ENCODE assay signal across 1 cellular context in the genomic region with DNA sequence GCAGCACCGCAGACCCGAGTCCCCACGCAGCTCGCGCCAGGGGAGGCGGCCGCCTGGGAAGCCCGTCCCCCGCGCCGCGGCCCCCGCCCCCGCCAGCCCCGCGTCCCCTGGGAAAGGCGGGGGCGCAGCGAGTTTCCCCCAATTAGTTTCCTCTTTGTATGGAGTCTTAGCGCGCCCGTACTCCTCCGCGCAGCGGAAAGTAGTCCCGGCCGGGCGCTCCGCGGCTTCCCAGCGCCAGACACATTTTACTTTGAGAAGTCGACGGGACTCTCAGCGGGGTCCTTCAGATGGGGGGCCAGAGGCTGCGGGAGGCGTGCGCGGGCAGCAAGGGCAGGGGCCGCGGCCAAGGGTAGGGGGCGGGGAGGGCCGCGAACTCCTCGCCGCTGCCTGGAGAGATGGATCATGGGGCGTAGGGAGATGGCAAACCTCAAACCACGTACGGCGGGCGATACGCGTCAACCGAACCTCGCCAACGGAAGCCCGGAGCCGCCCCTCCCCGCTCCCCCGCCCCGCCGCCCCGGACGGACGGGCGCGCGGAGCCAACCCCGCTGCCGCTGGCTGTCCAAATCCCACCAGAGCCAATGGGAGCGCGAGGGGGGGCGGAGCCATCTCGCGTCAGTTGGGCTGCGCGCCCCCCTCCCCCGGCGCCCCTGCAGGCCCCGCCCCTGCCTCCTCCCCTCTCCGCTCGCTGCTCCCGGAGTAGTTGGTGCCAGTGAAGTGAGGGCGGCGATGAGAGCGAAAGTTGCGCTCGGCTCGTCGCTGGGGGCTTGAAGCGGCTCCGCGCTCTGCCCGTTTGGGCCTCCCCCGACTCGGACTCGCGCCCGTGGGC.
A peak's percentile ranks its signal among the peaks of the same experiment; 100 is the strongest.
TF ChIP-seq lines count a peak whose summit lies in the region.

RCOR1 (plus strand) TSS at position 706 of the 829 bp plus-strand sequence. CDS start 238 bp downstream, outside the sequence.

TF ChIP-seq in HepG2, 621 proteins besides CTCF, POLR2A, EP300 and RAD21 (continued from another document and continues in another):
- TF ChIP-seq GMEB2 (CRISPR knock-in tag; IDR thresholded peaks at IDR 0.05; ENCODE audit: low read depth), result 0 out of 2 replicates have a peak, but pooled peaks have one; percentile 29
- TF ChIP-seq ATF1 (CRISPR knock-in tag; IDR thresholded peaks at IDR 0.05), result peak; percentile 32; the same call in 1 of the 2 replicates
- TF ChIP-seq GATAD1 (CRISPR knock-in tag; IDR thresholded peaks at IDR 0.05), result peak; percentile 43; the same call in 1 of the 2 replicates
- TF ChIP-seq ZEB1 (IDR thresholded peaks at IDR 0.05; ENCODE audit: insufficient replicate concordance, low read depth), result peak; percentile 49
- TF ChIP-seq RFXAP (CRISPR knock-in tag; IDR thresholded peaks at IDR 0.05; ENCODE audit: borderline replicate concordance), result peak; percentile 70; the same call in 1 of the 2 replicates
- no peak for TF ChIP-seq FOXK2 (IDR thresholded peaks at IDR 0.05)
- no peak for TF ChIP-seq ZNF562 (CRISPR knock-in tag; IDR thresholded peaks at IDR 0.05; ENCODE audit: borderline replicate concordance)
- TF ChIP-seq YEATS2 (CRISPR knock-in tag; IDR thresholded peaks at IDR 0.05; ENCODE audit: borderline replicate concordance), result no peak; the same call in 1 of the 2 replicates
- peak; percentile 73; the same call in 1 of the 2 replicates for TF ChIP-seq ZNF501 (CRISPR knock-in tag; IDR thresholded peaks at IDR 0.05)
- TF ChIP-seq ISL2 (CRISPR knock-in tag; IDR thresholded peaks at IDR 0.05), result no peak
- no peak; the same call in 1 of the 2 replicates for TF ChIP-seq CHD4 (IDR thresholded peaks at IDR 0.05; ENCODE audit: borderline replicate concordance, low read length)
- TF ChIP-seq TAF15 (IDR thresholded peaks at IDR 0.05; ENCODE audit: low read depth, low read length, poor library complexity, severe bottlenecking), result no peak
- TF ChIP-seq ZNF407 (CRISPR knock-in tag; IDR thresholded peaks at IDR 0.05; ENCODE audit: not compliant biosample characterization), result peak; percentile 46
- TF ChIP-seq, protein P1, sequence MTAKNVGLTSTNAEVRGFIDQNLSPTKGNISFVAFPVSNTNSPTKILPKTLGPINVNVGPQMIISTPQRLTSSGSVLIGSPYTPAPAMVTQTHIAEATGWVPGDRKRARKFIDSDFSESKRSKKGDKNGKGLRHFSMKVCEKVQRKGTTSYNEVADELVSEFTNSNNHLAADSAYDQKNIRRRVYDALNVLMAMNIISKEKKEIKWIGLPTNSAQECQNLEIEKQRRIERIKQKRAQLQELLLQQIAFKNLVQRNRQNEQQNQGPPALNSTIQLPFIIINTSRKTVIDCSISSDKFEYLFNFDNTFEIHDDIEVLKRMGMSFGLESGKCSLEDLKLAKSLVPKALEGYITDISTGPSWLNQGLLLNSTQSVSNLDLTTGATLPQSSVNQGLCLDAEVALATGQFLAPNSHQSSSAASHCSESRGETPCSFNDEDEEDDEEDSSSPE (CRISPR knock-in tag; IDR thresholded peaks at IDR 0.05), result peak; percentile 54
- TF ChIP-seq NR0B2 (CRISPR knock-in tag; IDR thresholded peaks at IDR 0.05), result no peak
- 0 out of 2 replicates have a peak, but pooled peaks have one; percentile 32 for TF ChIP-seq ZFP90 (CRISPR knock-in tag; IDR thresholded peaks at IDR 0.05; ENCODE audit: borderline replicate concordance)
- TF ChIP-seq, protein P2, sequence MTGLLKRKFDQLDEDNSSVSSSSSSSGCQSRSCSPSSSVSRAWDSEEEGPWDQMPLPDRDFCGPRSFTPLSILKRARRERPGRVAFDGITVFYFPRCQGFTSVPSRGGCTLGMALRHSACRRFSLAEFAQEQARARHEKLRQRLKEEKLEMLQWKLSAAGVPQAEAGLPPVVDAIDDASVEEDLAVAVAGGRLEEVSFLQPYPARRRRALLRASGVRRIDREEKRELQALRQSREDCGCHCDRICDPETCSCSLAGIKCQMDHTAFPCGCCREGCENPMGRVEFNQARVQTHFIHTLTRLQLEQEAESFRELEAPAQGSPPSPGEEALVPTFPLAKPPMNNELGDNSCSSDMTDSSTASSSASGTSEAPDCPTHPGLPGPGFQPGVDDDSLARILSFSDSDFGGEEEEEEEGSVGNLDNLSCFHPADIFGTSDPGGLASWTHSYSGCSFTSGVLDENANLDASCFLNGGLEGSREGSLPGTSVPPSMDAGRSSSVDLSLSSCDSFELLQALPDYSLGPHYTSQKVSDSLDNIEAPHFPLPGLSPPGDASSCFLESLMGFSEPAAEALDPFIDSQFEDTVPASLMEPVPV (CRISPR knock-in tag; IDR thresholded peaks at IDR 0.05), result peak; percentile 62; the same call in 1 of the 2 replicates
- TF ChIP-seq ZNF614 (CRISPR knock-in tag; IDR thresholded peaks at IDR 0.05; ENCODE audit: borderline replicate concordance), result no peak
- TF ChIP-seq NFKBIZ (CRISPR knock-in tag; IDR thresholded peaks at IDR 0.05), result 0 out of 2 replicates have a peak, but pooled peaks have one; percentile 15
- TF ChIP-seq, protein P3, sequence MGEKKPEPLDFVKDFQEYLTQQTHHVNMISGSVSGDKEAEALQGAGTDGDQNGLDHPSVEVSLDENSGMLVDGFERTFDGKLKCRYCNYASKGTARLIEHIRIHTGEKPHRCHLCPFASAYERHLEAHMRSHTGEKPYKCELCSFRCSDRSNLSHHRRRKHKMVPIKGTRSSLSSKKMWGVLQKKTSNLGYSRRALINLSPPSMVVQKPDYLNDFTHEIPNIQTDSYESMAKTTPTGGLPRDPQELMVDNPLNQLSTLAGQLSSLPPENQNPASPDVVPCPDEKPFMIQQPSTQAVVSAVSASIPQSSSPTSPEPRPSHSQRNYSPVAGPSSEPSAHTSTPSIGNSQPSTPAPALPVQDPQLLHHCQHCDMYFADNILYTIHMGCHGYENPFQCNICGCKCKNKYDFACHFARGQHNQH (CRISPR knock-in tag; IDR thresholded peaks at IDR 0.05), result no peak
- TF ChIP-seq IRF2 (CRISPR knock-in tag; IDR thresholded peaks at IDR 0.05), result peak; percentile 53; the same call in 1 of the 2 replicates
- TF ChIP-seq, protein P4, sequence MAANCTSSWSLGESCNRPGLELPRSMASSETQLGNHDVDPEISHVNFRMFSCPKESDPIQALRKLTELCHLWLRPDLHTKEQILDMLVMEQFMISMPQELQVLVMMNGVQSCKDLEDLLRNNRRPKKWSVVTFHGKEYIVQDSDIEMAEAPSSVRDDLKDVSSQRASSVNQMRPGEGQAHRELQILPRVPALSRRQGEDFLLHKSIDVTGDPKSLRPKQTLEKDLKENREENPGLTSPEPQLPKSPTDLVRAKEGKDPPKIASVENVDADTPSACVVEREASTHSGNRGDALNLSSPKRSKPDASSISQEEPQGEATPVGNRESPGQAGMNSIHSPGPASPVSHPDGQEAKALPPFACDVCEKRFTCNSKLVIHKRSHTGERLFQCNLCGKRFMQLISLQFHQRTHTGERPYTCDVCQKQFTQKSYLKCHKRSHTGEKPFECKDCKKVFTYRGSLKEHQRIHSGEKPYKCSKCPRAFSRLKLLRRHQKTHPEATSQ (CRISPR knock-in tag; IDR thresholded peaks at IDR 0.05; ENCODE audit: borderline replicate concordance), result 0 out of 2 replicates have a peak, but pooled peaks have one; percentile 30
- no peak for TF ChIP-seq STAT5B (CRISPR knock-in tag; IDR thresholded peaks at IDR 0.05)
- TF ChIP-seq CHCHD3 (CRISPR knock-in tag; IDR thresholded peaks at IDR 0.05), result no peak
- TF ChIP-seq, protein P5, sequence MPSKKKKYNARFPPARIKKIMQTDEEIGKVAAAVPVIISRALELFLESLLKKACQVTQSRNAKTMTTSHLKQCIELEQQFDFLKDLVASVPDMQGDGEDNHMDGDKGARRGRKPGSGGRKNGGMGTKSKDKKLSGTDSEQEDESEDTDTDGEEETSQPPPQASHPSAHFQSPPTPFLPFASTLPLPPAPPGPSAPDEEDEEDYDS (CRISPR knock-in tag; IDR thresholded peaks at IDR 0.05), result peak; percentile 68
- peak; percentile 72 for TF ChIP-seq PATZ1 (CRISPR knock-in tag; IDR thresholded peaks at IDR 0.05)
- 0 out of 2 replicates have a peak, but pooled peaks have one; percentile 46 for TF ChIP-seq ARNT2 (CRISPR knock-in tag; IDR thresholded peaks at IDR 0.05; ENCODE audit: low read depth)
- TF ChIP-seq, protein P6, sequence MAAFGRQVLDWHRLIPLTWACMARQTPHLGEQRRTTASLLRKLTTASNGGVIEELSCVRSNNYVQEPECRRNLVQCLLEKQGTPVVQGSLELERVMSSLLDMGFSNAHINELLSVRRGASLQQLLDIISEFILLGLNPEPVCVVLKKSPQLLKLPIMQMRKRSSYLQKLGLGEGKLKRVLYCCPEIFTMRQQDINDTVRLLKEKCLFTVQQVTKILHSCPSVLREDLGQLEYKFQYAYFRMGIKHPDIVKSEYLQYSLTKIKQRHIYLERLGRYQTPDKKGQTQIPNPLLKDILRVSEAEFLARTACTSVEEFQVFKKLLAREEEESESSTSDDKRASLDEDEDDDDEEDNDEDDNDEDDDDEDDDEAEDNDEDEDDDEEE (CRISPR knock-in tag; IDR thresholded peaks at IDR 0.05), result 0 out of 2 replicates have a peak, but pooled peaks have one; percentile 32
- no peak for TF ChIP-seq ATRX (CRISPR knock-in tag; IDR thresholded peaks at IDR 0.05; ENCODE audit: borderline replicate concordance)
- TF ChIP-seq MBD4 (IDR thresholded peaks at IDR 0.05; ENCODE audit: borderline replicate concordance, low read length), result no peak
